Comparison of ENCODE assay signal across 21 cellular contexts in genomic region chr6:51711876-51712275, GRCh38.
"Had no signal": no experiment of that assay in that cellular context is flagged by ENCODE, and none has a peak within 500 bp of the region (broad histone marks: within the 10 kb centered on the region; RNA-seq: fewer than 3 reads in every experiment).

No MANE protein-coding gene starts in this region.

- H3K4me1 ChIP-seq: esophagus squamous epithelium, neural progenitor cell, prostate gland, right atrium auricular region, sigmoid colon, stomach, testis had no signal

- H3K9me3 ChIP-seq: esophagus squamous epithelium, gastrocnemius medialis, prostate gland, right atrium auricular region, sigmoid colon, stomach, testis, tibial artery had no signal

- H3K4me3 ChIP-seq: coronary artery, esophagus squamous epithelium, gastrocnemius medialis, neural progenitor cell, prostate gland, right atrium auricular region, sigmoid colon, stomach, testis, tibial artery had no signal

- H3K27ac ChIP-seq: coronary artery, esophagus squamous epithelium, gastrocnemius medialis, neural progenitor cell, prostate gland, right atrium auricular region, sigmoid colon, stomach, testis, tibial artery had no signal

- H3K4me2 ChIP-seq: neural progenitor cell had no signal

- ATAC-seq: naive thymus-derived CD4-positive, alpha-beta T cell; stimulated activated effector memory CD8-positive, alpha-beta T cell treated with anti-CD3 and anti-CD28 coated beads, Interleukin-12 subunit alpha, Interleukin-12 subunit beta, amount 100 ng/mL, for 72 hours had no signal

- H3K9ac ChIP-seq: neural progenitor cell had no signal

- H3K36me3 ChIP-seq: esophagus squamous epithelium, gastrocnemius medialis, neural progenitor cell, prostate gland, right atrium auricular region, sigmoid colon, stomach, tibial artery had no signal

- H3K27me3 ChIP-seq: esophagus squamous epithelium, gastrocnemius medialis, neural progenitor cell, right atrium auricular region, sigmoid colon, stomach, testis, tibial artery had no signal

- DNase-seq: dermis blood vessel endothelial cell; effector memory CD4-positive, alpha-beta T cell; esophagus squamous epithelium; foreskin fibroblast; gastrocnemius medialis; head of caudate nucleus; mesenchymal stem cell; naive thymus-derived CD4-positive, alpha-beta T cell; sigmoid colon; stimulated activated CD4-positive, alpha-beta T cell treated with anti-CD3 and anti-CD28 coated beads, Interleukin-2, amount 100 ng/mL, for 24 hours; stimulated activated CD4-positive, alpha-beta T cell treated with anti-CD3 and anti-CD28 coated beads, Interleukin-4, amount 100 ng/mL, for 24 hours; stimulated activated naive CD4-positive, alpha-beta T cell treated with Interleukin-2 at 50 U/mL for 16 hours; stomach; substantia nigra; testis; tibial artery had no signal
